Comparison of ENCODE assay signal across 1 cellular context in the genomic region with DNA sequence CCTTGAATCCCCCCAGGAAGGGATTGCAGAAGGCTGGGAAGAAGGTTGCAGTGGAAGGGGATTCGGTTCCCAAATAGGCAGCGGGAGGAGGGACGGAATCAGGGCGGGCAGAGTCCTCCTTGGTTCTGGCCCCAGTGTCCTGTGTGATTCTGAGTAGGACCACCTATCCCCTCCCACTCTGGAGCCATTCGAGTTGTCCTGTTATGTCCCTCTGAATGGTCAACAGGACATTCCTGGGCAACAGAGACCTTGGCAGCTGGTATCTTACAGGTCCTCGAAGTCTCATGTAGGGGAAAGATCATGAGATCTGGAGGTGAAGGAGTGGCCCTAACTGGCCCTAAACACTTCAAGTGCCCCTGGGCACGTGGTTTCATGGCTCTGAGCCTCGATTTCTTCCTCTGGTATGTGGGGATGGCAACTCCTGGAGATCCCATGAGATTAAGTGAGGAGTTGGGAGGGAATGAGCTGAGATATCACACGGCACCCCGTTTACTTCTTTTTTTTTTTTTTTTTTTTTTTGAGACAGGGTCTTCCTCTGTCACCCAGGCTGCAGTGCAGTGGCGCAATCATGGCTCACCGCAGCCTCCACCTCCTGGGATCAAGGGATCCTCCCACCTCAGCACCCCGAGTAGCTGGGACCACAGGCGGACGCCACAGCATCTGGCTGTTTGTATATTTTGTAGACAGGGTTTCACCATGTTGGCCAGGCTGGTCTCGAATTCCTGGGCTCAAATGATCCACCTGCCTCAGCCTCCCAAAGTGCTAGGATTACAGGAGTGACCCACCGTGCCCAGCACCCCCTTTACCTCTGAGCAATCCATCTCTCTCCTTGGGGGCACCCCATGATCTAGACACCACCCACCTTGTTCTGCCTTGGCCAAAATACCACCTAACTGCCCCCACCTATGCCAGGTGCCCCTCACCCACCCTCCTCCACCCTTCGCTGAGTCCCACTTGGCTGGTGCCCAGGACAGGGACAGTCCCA.
TF ChIP-seq lines count a peak whose summit lies in the region.

No MANE protein-coding gene starts in this region.

TF ChIP-seq in IMR-90, 13 proteins besides CTCF, POLR2A, EP300 and RAD21:
- peak; percentile 74 for TF ChIP-seq CEBPB (IDR thresholded peaks at IDR 0.05; ENCODE audit: low read depth, low read length)
- TF ChIP-seq, protein P1, sequence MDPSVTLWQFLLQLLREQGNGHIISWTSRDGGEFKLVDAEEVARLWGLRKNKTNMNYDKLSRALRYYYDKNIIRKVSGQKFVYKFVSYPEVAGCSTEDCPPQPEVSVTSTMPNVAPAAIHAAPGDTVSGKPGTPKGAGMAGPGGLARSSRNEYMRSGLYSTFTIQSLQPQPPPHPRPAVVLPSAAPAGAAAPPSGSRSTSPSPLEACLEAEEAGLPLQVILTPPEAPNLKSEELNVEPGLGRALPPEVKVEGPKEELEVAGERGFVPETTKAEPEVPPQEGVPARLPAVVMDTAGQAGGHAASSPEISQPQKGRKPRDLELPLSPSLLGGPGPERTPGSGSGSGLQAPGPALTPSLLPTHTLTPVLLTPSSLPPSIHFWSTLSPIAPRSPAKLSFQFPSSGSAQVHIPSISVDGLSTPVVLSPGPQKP (IDR thresholded peaks at IDR 0.05; ENCODE audit: borderline replicate concordance, low read depth, low read length), result no peak
- 0 out of 2 replicates have a peak, but pooled peaks have one; percentile 23 for TF ChIP-seq MAZ (IDR thresholded peaks at IDR 0.05; ENCODE audit: borderline replicate concordance, low read depth, low read length)
